18 cellular contexts compared by ENCODE assay signal in genomic region chr6:90338409-90338808, GRCh38.
"Had no signal": no experiment of that assay in that cellular context is flagged by ENCODE, and none has a peak within 500 bp of the region (broad histone marks: within the 10 kb centered on the region; RNA-seq: fewer than 3 reads in every experiment).

No MANE protein-coding gene starts in this region.

- H3K4me3 ChIP-seq: cardiac muscle cell, dorsolateral prefrontal cortex, lower lobe of right lung, neural progenitor cell, pancreas had no signal

- H3K9ac ChIP-seq: neural progenitor cell had no signal

- DNase-seq: activated naive CD4-positive, alpha-beta T cell; activated naive CD8-positive, alpha-beta T cell treated with anti-CD3 and anti-CD28 coated beads, Interleukin-2, amount 10 ng/mL, durations not matched to agents 7 days and 5 days; aorta; dorsolateral prefrontal cortex; head of caudate nucleus; left colon; lower lobe of right lung; pancreas; stimulated activated CD4-positive, alpha-beta T cell treated with anti-CD3 and anti-CD28 coated beads, Interleukin-2, amount 100 ng/mL, for 24 hours; T-cell; T-helper 9 cell had no signal

- H3K36me3 ChIP-seq: cardiac muscle cell, lower lobe of right lung, neural progenitor cell, pancreas had no signal

- H3K27ac ChIP-seq: cardiac muscle cell, dorsolateral prefrontal cortex, lower lobe of right lung, neural progenitor cell, pancreas had no signal

- H2AFZ ChIP-seq: neural progenitor cell had no signal

- FAIRE-seq: endometrium, frontal cortex, pancreas had no signal

- H3K9me3 ChIP-seq: lower lobe of right lung, pancreas had no signal

- H3K27me3 ChIP-seq: cardiac muscle cell, dorsolateral prefrontal cortex, neural progenitor cell, pancreas had no signal

- H3K4me2 ChIP-seq: neural progenitor cell had no signal

- ATAC-seq: esophagus mucosa; left colon; lower lobe of right lung; pancreas; sciatic nerve; stimulated activated memory B cell treated with anti-CD40 and anti-IgM and Interleukin-4, amounts not matched to agents 10 μg/mL and 1 μg/mL and 100 μg/mL, for 72 hours; T-cell had no signal

- H3K4me1 ChIP-seq: lower lobe of right lung, neural progenitor cell, pancreas had no signal
